In genomic region chr1:233245191-233245765, GRCh38 we compare ENCODE assay signal across 21 cellular contexts. TPM values are rescaled to one million over a fixed set of nuclear protein-coding genes. Genes with fewer than 3 reads are reported as not detected.
DNase-seq lines count a peak whose midpoint lies in the region; ATAC-seq and TF ChIP-seq lines count a peak whose summit lies in the region.
"Had no signal": no experiment of that assay in that cellular context is flagged by ENCODE, and none has a peak within 500 bp of the region (broad histone marks: within the 10 kb centered on the region; RNA-seq: fewer than 3 reads in every experiment).

No MANE protein-coding gene starts in this region.

- CTCF ChIA-PET in PC-3 (lab: Charles Lee): no interaction called here

- no peaks in the 10 kb centered on the region for H3K9me3 Mint-ChIP-seq in endodermal cell
- H3K9me3 Mint-ChIP-seq: activated naive CD8-positive, alpha-beta T cell treated with anti-CD3 and anti-CD28 coated beads, Interleukin-2, amount 10 ng/mL, durations not matched to agents 7 days and 5 days; CD8-positive, alpha-beta memory T cell; dendritic cell treated with granulocyte-macrophage colony-stimulating factor and Interleukin-4, amounts not matched to agents 40 ng/mL and 50 ng/mL, for 4 days had no signal

- no peaks in the 10 kb centered on the region for H3F3A ChIP-seq in PC-3 (ENCODE audit: low read length, unreplicated experiment)

- peaks cover 52% of the 10 kb centered on the region for H3K36me3 Mint-ChIP-seq in endodermal cell (ENCODE audit: low read depth)

- TF ChIP-seq CTCF in PC-3 (conservative IDR thresholded peaks at IDR 0.05; ENCODE audit: low read depth, low read length) (no peak), endodermal cell (conservative IDR thresholded peaks at IDR 0.05) (no peak), upper lobe of right lung (IDR thresholded peaks at IDR 0.05) (no peak)

- H3K4me3 ChIP-seq in PC-3 (ENCODE audit: low read length) (no peak overlapping the region), endodermal cell (ENCODE audit: low read length) (no peak overlapping the region), upper lobe of right lung (no peak overlapping the region)
- H3K4me3 ChIP-seq: SK-N-MC, tibial nerve had no signal

- H3K27me3 ChIP-seq in PC-3 (ENCODE audit: low read length): no peaks in the 10 kb centered on the region
- peaks cover 55% of the 10 kb centered on the region for H3K27me3 ChIP-seq in endodermal cell (ENCODE audit: control insufficient read depth, insufficient read depth, low read length, poor library complexity, severe bottlenecking)
- no peaks in the 10 kb centered on the region for H3K27me3 ChIP-seq in upper lobe of right lung
- H3K27me3 ChIP-seq: neutrophil, tibial nerve had no signal

- peak; percentile 60 for DNase-seq in DMS79 (lab: John Stamatoyannopoulos, UW)
- peak; percentile 82 for DNase-seq in H4 (ENCODE audit: low spot score)
- DNase-seq in PC-3: peak; percentile 36
- DNase-seq in endodermal cell: peak; percentile 32
- no peak for DNase-seq in upper lobe of right lung
- no peak for DNase-seq in globus pallidus (ENCODE audit: low spot score)
- DNase-seq: activated CD8-positive, alpha-beta memory T cell treated with anti-CD3 and anti-CD28 coated beads for 24 hours; activated naive CD8-positive, alpha-beta T cell treated with anti-CD3 and anti-CD28 coated beads, Interleukin-2, amount 10 ng/mL, durations not matched to agents 7 days and 5 days; activated T-cell treated with anti-CD3 and anti-CD28 coated beads, Interleukin-2, amount 50 U/mL, for 48 hours; CD8-positive, alpha-beta memory T cell; NCI-H1048; NCI-H187 treated with DMSO at 0.1 percent for 48 hours; stimulated activated CD4-positive, alpha-beta T cell treated with anti-CD3 and anti-CD28 coated beads, Interleukin-2, amount 100 ng/mL, for 24 hours; stimulated activated naive CD4-positive, alpha-beta T cell treated with Interleukin-2 at 50 U/mL for 16 hours; T-helper 9 cell had no signal

- WGBS in endodermal cell (ENCODE audit: insufficient coverage in 1 of 2, insufficient read length in 1 of 2), 2 experiments: 96 to 98% methylated on average over 8 of the region's 8 CpGs

- BruUV-seq in PC-3 (replicated peaks; lab: Mats Ljungman, UMichigan): no TSS peak

- H3K4me1 ChIP-seq in PC-3 (ENCODE audit: insufficient read depth, low read length) (no peaks in the 10 kb centered on the region), endodermal cell (ENCODE audit: control insufficient read depth, insufficient read depth, low read length) (peaks cover 3% of the 10 kb centered on the region), upper lobe of right lung (peaks cover 5% of the 10 kb centered on the region)

- no peak overlapping the region for H3K27ac Mint-ChIP-seq in endodermal cell
- H3K27ac Mint-ChIP-seq: activated naive CD8-positive, alpha-beta T cell treated with anti-CD3 and anti-CD28 coated beads, Interleukin-2, amount 10 ng/mL, durations not matched to agents 7 days and 5 days; dendritic cell treated with granulocyte-macrophage colony-stimulating factor and Interleukin-4, amounts not matched to agents 40 ng/mL and 50 ng/mL, for 4 days had no signal

- H2AFZ ChIP-seq in PC-3 (ENCODE audit: low read length): no peak overlapping the region

- peaks cover 58% of the 10 kb centered on the region for H3K27me3 Mint-ChIP-seq in endodermal cell (ENCODE audit: insufficient read depth)
- H3K27me3 Mint-ChIP-seq: activated naive CD8-positive, alpha-beta T cell treated with anti-CD3 and anti-CD28 coated beads, Interleukin-2, amount 10 ng/mL, durations not matched to agents 7 days and 5 days; CD8-positive, alpha-beta memory T cell; dendritic cell treated with granulocyte-macrophage colony-stimulating factor and Interleukin-4, amounts not matched to agents 40 ng/mL and 50 ng/mL, for 4 days had no signal

- H3K4me2 ChIP-seq in PC-3 (ENCODE audit: low read length): no peak overlapping the region

- no peaks in the 10 kb centered on the region for H3K79me2 ChIP-seq in PC-3 (ENCODE audit: low read length)

- POLR2A ChIA-PET in PC-3 (lab: Charles Lee; ENCODE audit: unreplicated experiment): no interaction called here

- H3K27ac ChIP-seq in PC-3 (ENCODE audit: low read length): no peak overlapping the region
- H3K27ac ChIP-seq in endodermal cell (ENCODE audit: low read depth, low read length): no peak overlapping the region
- H3K27ac ChIP-seq in upper lobe of right lung: no peak overlapping the region
- H3K27ac ChIP-seq: neutrophil, SK-N-MC, tibial nerve had no signal

- peaks cover 33% of the 10 kb centered on the region for H3K4me1 Mint-ChIP-seq in endodermal cell

- H4K20me1 ChIP-seq in PC-3 (ENCODE audit: low read length): no peaks in the 10 kb centered on the region

- H3K36me3 ChIP-seq in PC-3 (ENCODE audit: low read depth, low read length) (peaks cover 6% of the 10 kb centered on the region; the same call in 1 of the 2 replicates), endodermal cell (ENCODE audit: control insufficient read depth, insufficient read depth, low read length) (peaks cover 4% of the 10 kb centered on the region), upper lobe of right lung (no peaks in the 10 kb centered on the region)
- H3K36me3 ChIP-seq: neutrophil, tibial nerve had no signal

- ATAC-seq in PC-3: no peak
- ATAC-seq in upper lobe of right lung: no peak
- no peak for ATAC-seq in HG03378 (IDR thresholded peaks at IDR 0.05; ENCODE audit: unreplicated experiment)
- ATAC-seq: activated CD4-positive, CD25-positive, alpha-beta regulatory T cell treated with anti-CD3 and anti-CD28 coated beads, Interleukin-2, amount 50 U/mL, for 24 hours had no signal

- no peaks in the 10 kb centered on the region for H3K9me2 ChIP-seq in PC-3 (replicated peaks; ENCODE audit: low read length)

- no peak overlapping the region for H3K4me3 Mint-ChIP-seq in endodermal cell
- H3K4me3 Mint-ChIP-seq: activated naive CD8-positive, alpha-beta T cell treated with anti-CD3 and anti-CD28 coated beads, Interleukin-2, amount 10 ng/mL, durations not matched to agents 7 days and 5 days; CD8-positive, alpha-beta memory T cell; dendritic cell treated with granulocyte-macrophage colony-stimulating factor and Interleukin-4, amounts not matched to agents 40 ng/mL and 50 ng/mL, for 4 days had no signal

- H3K9me3 ChIP-seq in PC-3 (ENCODE audit: low read length) (no peaks in the 10 kb centered on the region), endodermal cell (ENCODE audit: control insufficient read depth, low read length) (no peaks in the 10 kb centered on the region), upper lobe of right lung (no peaks in the 10 kb centered on the region)
- H3K9me3 ChIP-seq: neutrophil, tibial nerve had no signal

- H3K9ac ChIP-seq in PC-3 (ENCODE audit: low read length) (no peak overlapping the region), endodermal cell (ENCODE audit: extremely low read depth, low read length, poor library complexity, severe bottlenecking) (no peak overlapping the region)

- intact Hi-C loops in PC-3 (cut with micrococcal nuclease): loop anchor here (10.0 kb wide), 1 partner anchor 290 kb away; the partner anchor contains the start of gene NTPCR
- intact Hi-C loops in upper lobe of right lung (cut with DNase I): no loop called here

RNA-seq across cellular contexts. Expression of gene PCNX2, which starts 50.2 kb away (rescaled TPM):
- total RNA-seq in H4 (2014; rRNA removed; shearing (Covaris generic)): 14.7 and 18.6 TPM in 2 replicates
- total RNA-seq in PC-3 (2014; rRNA removed) (17.3 and 34.6 TPM in 2 replicates), endodermal cell (10 to 100 TPM; 23.9 to 39.1 TPM), upper lobe of right lung (6.8 TPM)
- polyA plus RNA-seq in endodermal cell (2013, experiment 1 of 2): 11.8 TPM
- polyA plus RNA-seq in endodermal cell (2013, experiment 2 of 2): 6.7 TPM

Comparison
In these comparisons a context has a peak if more than half of its experiments do, and no peak if none do; other contexts are left out.
1. DNase-seq: peak in DMS79 (single experiment), H4 (single experiment), PC-3 (single experiment) and endodermal cell (single experiment); none in upper lobe of right lung (single experiment) and globus pallidus (single experiment).